1 cellular context compared by ENCODE assay signal in genomic region chr15:55240125-55240760, GRCh38.
TF ChIP-seq lines count a peak whose summit lies in the region.

No MANE protein-coding gene starts in this region.

TF ChIP-seq in endothelial cell of umbilical vein, 7 proteins besides CTCF, POLR2A, EP300 and RAD21 (continued from another document):
- TF ChIP-seq GATA2 (IDR thresholded peaks at IDR 0.05; ENCODE audit: insufficient read depth, insufficient read length, low read depth, low read length): no peak
- TF ChIP-seq MAX (IDR thresholded peaks at IDR 0.05; ENCODE audit: insufficient read depth, insufficient read length): no peak
TF ChIP-seq in endothelial cell of umbilical vein: peak in this region for 0.
